28 cellular contexts compared by ENCODE assay signal in genomic region chrX:69082753-69083150, GRCh38.
DNase-seq lines count a peak whose midpoint lies in the region; ATAC-seq and TF ChIP-seq lines count a peak whose summit lies in the region.
"Had no signal": no experiment of that assay in that cellular context is flagged by ENCODE, and none has a peak within 500 bp of the region (broad histone marks: within the 10 kb centered on the region; RNA-seq: fewer than 3 reads in every experiment).

No MANE protein-coding gene starts in this region.

- no peak overlapping the region for H2BK5ac ChIP-seq in mesendoderm (ENCODE audit: low read length)

- H3K27ac Mint-ChIP-seq in activated CD8-positive, alpha-beta T cell treated with anti-CD3 and anti-CD28 coated beads for 36 hours = no peak overlapping the region
- H3K27ac Mint-ChIP-seq in endothelial cell (ENCODE audit: unreplicated experiment) = no peak overlapping the region
- H3K27ac Mint-ChIP-seq: B cell, CD14-positive monocyte, GM23338, HFFc6 had no signal

- H3K36me3 ChIP-seq in SK-N-MC (ENCODE audit: insufficient read depth, low read length) = no peaks in the 10 kb centered on the region
- no peaks in the 10 kb centered on the region for H3K36me3 ChIP-seq in parathyroid adenoma (ENCODE audit: control insufficient read depth, insufficient read depth, low read length)
- no peaks in the 10 kb centered on the region for H3K36me3 ChIP-seq in mesendoderm (ENCODE audit: control insufficient read depth, insufficient read depth, low read length)
- H3K36me3 ChIP-seq: SJSA1 had no signal

- H3K36me3 Mint-ChIP-seq in activated CD8-positive, alpha-beta T cell treated with anti-CD3 and anti-CD28 coated beads for 36 hours (ENCODE audit: low read depth) = no peaks in the 10 kb centered on the region
- H3K36me3 Mint-ChIP-seq in endothelial cell (ENCODE audit: low read depth, unreplicated experiment) = no peaks in the 10 kb centered on the region
- H3K36me3 Mint-ChIP-seq: CD14-positive monocyte; CD8-positive, alpha-beta memory T cell had no signal

- intact Hi-C loops in activated CD8-positive, alpha-beta T cell treated with anti-CD3 and anti-CD28 coated beads for 36 hours (cut with micrococcal nuclease) = no loop called here

- H3K79me1 ChIP-seq in mesendoderm (ENCODE audit: low read length) = no peaks in the 10 kb centered on the region

- no peak for TF ChIP-seq CTCF in C4-2B (conservative IDR thresholded peaks at IDR 0.05)
- no peak for TF ChIP-seq CTCF in parathyroid adenoma (IDR thresholded peaks at IDR 0.05)
- no peak for TF ChIP-seq CTCF in activated CD8-positive, alpha-beta T cell treated with anti-CD3 and anti-CD28 coated beads for 36 hours (IDR thresholded peaks at IDR 0.05)
- TF ChIP-seq CTCF in endothelial cell (IDR thresholded peaks at IDR 0.05; ENCODE audit: unreplicated experiment) = no peak

- CTCF ChIA-PET in activated CD8-positive, alpha-beta T cell treated with anti-CD3 and anti-CD28 coated beads for 36 hours (lab: Charles Lee) = interaction anchor here (1.4 kb wide), 1 partner anchor 11 kb away, joined by 4 read pairs; no protein-coding TSS in a partner anchor

- H4K8ac ChIP-seq in mesendoderm (ENCODE audit: low read depth, low read length) = no peak overlapping the region

- ATAC-seq in activated CD8-positive, alpha-beta T cell treated with anti-CD3 and anti-CD28 coated beads for 36 hours = no peak
- ATAC-seq: GM23338, PC-3, Right ventricle myocardium inferior had no signal

- peak overlapping the region; percentile 22; the same call in 1 of the 2 replicates for H3K27ac ChIP-seq in C4-2B
- H3K27ac ChIP-seq in SK-N-MC = peak overlapping the region; percentile 90
- H3K27ac ChIP-seq in parathyroid adenoma = peak overlapping the region; percentile 99
- no peak overlapping the region for H3K27ac ChIP-seq in mesendoderm (ENCODE audit: low read depth, low read length)
- H3K27ac ChIP-seq: 22Rv1, SJSA1 had no signal

- H3K4me3 ChIP-seq in SK-N-MC (no peak overlapping the region), iPS-18c (ENCODE audit: insufficient read depth, low read depth, low read length) (peak overlapping the region; percentile 1; the same call in 1 of the 2 replicates), parathyroid adenoma (ENCODE audit: low read depth, low read length) (no peak overlapping the region), mesendoderm (ENCODE audit: low read length) (no peak overlapping the region)
- H3K4me3 ChIP-seq: GM23338, K562, SJSA1 had no signal

- H3K79me2 ChIP-seq in parathyroid adenoma (no peaks in the 10 kb centered on the region), mesendoderm (ENCODE audit: control insufficient read depth, insufficient read depth, low read length) (no peaks in the 10 kb centered on the region)

- WGBS in mesendoderm (ENCODE audit: extremely low coverage, insufficient coverage, low lambda C conversion rate) = no CpG with 5 or more reads among the region's 7 CpGs

- peak overlapping the region; percentile 18 for H3K4me2 ChIP-seq in parathyroid adenoma (ENCODE audit: low read length)
- no peak overlapping the region for H3K4me2 ChIP-seq in mesendoderm (ENCODE audit: low read length)
- H3K4me2 ChIP-seq: GM23338 had no signal

- no peak overlapping the region for H2BK120ac ChIP-seq in mesendoderm (ENCODE audit: low read depth, low read length)

- no peak overlapping the region for H3K18ac ChIP-seq in mesendoderm (ENCODE audit: low read length)

- DNase-seq in SK-N-MC (ENCODE audit: low read depth, low spot score) = no peak
- no peak for DNase-seq in activated CD8-positive, alpha-beta T cell treated with anti-CD3 and anti-CD28 coated beads for 36 hours
- DNase-seq in endothelial cell (ENCODE audit: low spot score) = no peak
- DNase-seq in activated CD8-positive, alpha-beta memory T cell treated with anti-CD3 and anti-CD28 coated beads, Interleukin-2, amount 50 U/mL, for 4 hours = no peak
- DNase-seq in mesendoderm = no peak
- DNase-seq: Calu3; CD8-positive, alpha-beta memory T cell; DMS79 treated with DMSO at 0.1 percent for 48 hours; H9; HFFc6; Kasumi-1; NCI-H1092 treated with DMSO at 0.1 percent for 48 hours; NCI-H1436; NCI-H187; NCI-H446; NCI-H524 treated with DMSO at 0.1 percent for 48 hours; NCI-H774; PC-3 had no signal

- no peaks in the 10 kb centered on the region for H3K9me3 ChIP-seq in SK-N-MC (ENCODE audit: low read depth, low read length)
- peaks cover 9% of the 10 kb centered on the region for H3K9me3 ChIP-seq in iPS-18c (ENCODE audit: control insufficient read depth, insufficient read depth, low read length)
- no peaks in the 10 kb centered on the region for H3K9me3 ChIP-seq in parathyroid adenoma (ENCODE audit: control insufficient read depth, low read length)
- H3K9me3 ChIP-seq: SJSA1 had no signal

- H3K9ac ChIP-seq in SK-N-MC (ENCODE audit: insufficient read length) (peak overlapping the region; percentile 63), parathyroid adenoma (peak overlapping the region; percentile 61), mesendoderm (ENCODE audit: low read length) (no peak overlapping the region)

- no peak overlapping the region for H2BK15ac ChIP-seq in mesendoderm (replicated peaks; ENCODE audit: low read depth)

- H3K9me3 Mint-ChIP-seq in activated CD8-positive, alpha-beta T cell treated with anti-CD3 and anti-CD28 coated beads for 36 hours = no peaks in the 10 kb centered on the region
- no peaks in the 10 kb centered on the region for H3K9me3 Mint-ChIP-seq in endothelial cell (ENCODE audit: unreplicated experiment)
- H3K9me3 Mint-ChIP-seq: CD14-positive monocyte; CD8-positive, alpha-beta memory T cell; GM23338; HFFc6 had no signal

- H2AK5ac ChIP-seq in mesendoderm (ENCODE audit: low read length) = no peak overlapping the region

- no peak overlapping the region for H3K4me3 Mint-ChIP-seq in activated CD8-positive, alpha-beta T cell treated with anti-CD3 and anti-CD28 coated beads for 36 hours
- H3K4me3 Mint-ChIP-seq in endothelial cell (ENCODE audit: unreplicated experiment) = no peak overlapping the region
- H3K4me3 Mint-ChIP-seq: B cell; CD14-positive monocyte; CD8-positive, alpha-beta memory T cell; GM23338; H9; HFFc6 had no signal

- H3K27me3 ChIP-seq in parathyroid adenoma (ENCODE audit: control insufficient read depth, insufficient read depth, low read length) (no peaks in the 10 kb centered on the region), mesendoderm (ENCODE audit: insufficient read depth, low read length, poor library complexity) (no peaks in the 10 kb centered on the region)
- H3K27me3 ChIP-seq: SJSA1 had no signal

- no peaks in the 10 kb centered on the region for H3K4me1 Mint-ChIP-seq in activated CD8-positive, alpha-beta T cell treated with anti-CD3 and anti-CD28 coated beads for 36 hours (ENCODE audit: low read depth)
- H3K4me1 Mint-ChIP-seq in endothelial cell (ENCODE audit: unreplicated experiment) = no peaks in the 10 kb centered on the region
- H3K4me1 Mint-ChIP-seq: B cell; CD14-positive monocyte; CD8-positive, alpha-beta memory T cell had no signal

- H3K27me3 Mint-ChIP-seq in activated CD8-positive, alpha-beta T cell treated with anti-CD3 and anti-CD28 coated beads for 36 hours = no peaks in the 10 kb centered on the region
- no peaks in the 10 kb centered on the region for H3K27me3 Mint-ChIP-seq in endothelial cell (ENCODE audit: unreplicated experiment)
- H3K27me3 Mint-ChIP-seq: B cell had no signal

- no peak overlapping the region for H3K23ac ChIP-seq in mesendoderm (ENCODE audit: low read length)

- no peak overlapping the region for H2AFZ ChIP-seq in parathyroid adenoma
- H2AFZ ChIP-seq: GM23338 had no signal

- H3K56ac ChIP-seq in mesendoderm (ENCODE audit: low read length) = no peak overlapping the region

- peaks cover 45% of the 10 kb centered on the region for H3K4me1 ChIP-seq in parathyroid adenoma
- H3K4me1 ChIP-seq in mesendoderm (ENCODE audit: control insufficient read depth, low read depth, low read length) = peaks cover 2% of the 10 kb centered on the region
- H3K4me1 ChIP-seq: SJSA1 had no signal

- POLR2A ChIA-PET in activated CD8-positive, alpha-beta T cell treated with anti-CD3 and anti-CD28 coated beads for 36 hours (lab: Charles Lee) = no interaction called here

- H3K4ac ChIP-seq in mesendoderm (ENCODE audit: low read depth, low read length) = no peak overlapping the region

- H4K5ac ChIP-seq in mesendoderm (ENCODE audit: low read length) = no peak overlapping the region
